26 cellular contexts compared by ENCODE assay signal in the genomic region with DNA sequence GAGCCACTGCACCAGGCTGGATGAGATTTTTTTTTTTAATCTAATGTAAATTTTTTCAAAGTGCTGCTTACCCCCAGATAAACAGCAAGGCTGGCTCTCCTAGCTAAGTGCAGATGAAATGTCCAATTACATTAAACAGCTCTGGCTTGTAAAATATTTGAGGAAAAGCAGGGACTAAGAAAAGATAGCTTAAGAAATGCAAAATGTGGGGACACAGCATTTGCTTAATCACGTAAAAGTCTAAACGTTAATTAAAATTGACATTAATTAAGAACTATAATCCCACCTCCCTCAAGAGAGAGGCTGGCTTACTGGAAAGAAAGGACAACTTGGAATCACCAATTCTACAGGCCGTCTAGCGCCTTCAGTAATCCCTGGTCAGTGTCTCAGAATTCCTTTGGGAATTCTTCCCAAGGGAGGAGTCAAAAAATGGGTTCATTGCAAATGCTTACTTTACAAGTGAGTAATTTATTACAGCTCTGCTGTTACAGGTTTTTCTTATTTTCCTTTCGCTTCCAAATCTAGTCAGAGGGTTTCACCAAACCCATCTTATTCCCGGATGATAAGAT. TPM values are rescaled to one million over a fixed set of nuclear protein-coding genes. Genes with fewer than 3 reads are reported as not detected.
A peak's percentile ranks its signal among the peaks of the same experiment; 100 is the strongest.
DNase-seq lines count a peak whose midpoint lies in the region; FAIRE-seq and TF ChIP-seq lines count a peak whose summit lies in the region.
"Had no signal": no experiment of that assay in that cellular context is flagged by ENCODE, and none has a peak within 500 bp of the region (broad histone marks: within the 10 kb centered on the region; RNA-seq: fewer than 3 reads in every experiment).

No MANE protein-coding gene starts in this region.

- DNase-seq in D721Med (ENCODE audit: insufficient read length, low spot score) (no peak), LoVo (ENCODE audit: low spot score) (peak; percentile 17), hepatocyte (ENCODE audit: low spot score) (no peak), sigmoid colon (no peak), substantia nigra (lab: John Stamatoyannopoulos, UW) (no peak), NCI-H1105 treated with DMSO at 0.1 percent for 48 hours (lab: John Stamatoyannopoulos, UW) (no peak), HTR-8/SVneo (ENCODE audit: insufficient read length, low spot score) (no peak)
- DNase-seq: C1 segment of cervical spinal cord; Caco-2; CD8-positive, alpha-beta T cell; DMS 273 treated with DMSO at 0.1 percent for 48 hours; DMS79; HCEC 1CT; NCI-H1092; NCI-H1436; NCI-H1930; NCI-H2107; NCI-H524 treated with DMSO at 0.1 percent for 48 hours; NCI-H774; Right ventricle myocardium superior; RPMI8226 had no signal

- no peaks in the 10 kb centered on the region for H3K36me3 ChIP-seq in hepatocyte (replicated peaks; ENCODE audit: insufficient read depth, low read depth)
- H3K36me3 ChIP-seq in sigmoid colon, result no peaks in the 10 kb centered on the region
- H3K36me3 ChIP-seq: SJSA1 had no signal

- no peaks in the 10 kb centered on the region for H4K20me1 ChIP-seq in hepatocyte (ENCODE audit: insufficient read depth, poor library complexity, severe bottlenecking)

- FAIRE-seq in D721Med (lab: Jason Lieb, UNC), result peak; percentile 63
- no peak for FAIRE-seq in HTR-8/SVneo (lab: Jason Lieb, UNC)
- FAIRE-seq: A549, GM12892, H1 had no signal

- no peak overlapping the region for H3K4me3 ChIP-seq in hepatocyte
- H3K4me3 ChIP-seq in sigmoid colon, result no peak overlapping the region
- H3K4me3 ChIP-seq: A549, SJSA1 had no signal

- H3K27ac ChIP-seq in hepatocyte, result no peak overlapping the region
- peak overlapping the region in 3 of 4 donors; percentile 13 to 39 (median 30) for H3K27ac ChIP-seq in sigmoid colon
- H3K27ac ChIP-seq in substantia nigra (ENCODE audit: low read depth, low read length, poor library complexity, severe bottlenecking), result no peak overlapping the region
- H3K27ac ChIP-seq: A549, HL-60, SJSA1 had no signal

- H3K4me1 ChIP-seq in hepatocyte (ENCODE audit: insufficient read depth), result no peaks in the 10 kb centered on the region
- peaks cover 0 to 9% (median 4%) of the 10 kb centered on the region in 4 donors for H3K4me1 ChIP-seq in sigmoid colon
- H3K4me1 ChIP-seq: A549, SJSA1 had no signal

- H3K27me3 ChIP-seq in hepatocyte (no peaks in the 10 kb centered on the region), sigmoid colon (no peaks in the 10 kb centered on the region)
- H3K27me3 ChIP-seq: SJSA1 had no signal

- peak overlapping the region; percentile 7 for H2AFZ ChIP-seq in hepatocyte

- H3K9me2 ChIP-seq in hepatocyte (replicated peaks; ENCODE audit: insufficient read depth), result no peaks in the 10 kb centered on the region

- H3K79me2 ChIP-seq in hepatocyte, result no peaks in the 10 kb centered on the region

- peak in 2 of 4 donors; percentile 1 to 36 for TF ChIP-seq EP300 in sigmoid colon (IDR thresholded peaks at IDR 0.05)

- H3K9me3 ChIP-seq in hepatocyte (ENCODE audit: low read depth), result no peaks in the 10 kb centered on the region
- H3K9me3 ChIP-seq in sigmoid colon, result no peaks in the 10 kb centered on the region
- H3K9me3 ChIP-seq: A549, Caco-2, SJSA1 had no signal

- intact Hi-C loops in sigmoid colon (cut with DNase I), result loop anchor here (2.0 kb wide), 1 partner anchor 19 kb away; no protein-coding TSS in a partner anchor

- H3K4me2 ChIP-seq in hepatocyte, result no peak overlapping the region
- H3K4me2 ChIP-seq: A549 had no signal

- no peak for TF ChIP-seq POLR2A in sigmoid colon (IDR thresholded peaks at IDR 0.05)

- no peak for TF ChIP-seq CTCF in D721Med (IDR thresholded peaks at IDR 0.05; ENCODE audit: insufficient read depth, missing control alignments)
- no peak for TF ChIP-seq CTCF in hepatocyte (IDR thresholded peaks at IDR 0.05; ENCODE audit: poor library complexity)
- TF ChIP-seq CTCF in sigmoid colon (IDR thresholded peaks at IDR 0.05), result no peak

- 62% methylated on average over 6 of the region's 6 CpGs for WGBS in hepatocyte (ENCODE audit: low lambda C conversion rate, missing lambda C conversion rate)
- WGBS in sigmoid colon, 2 donors, result 85 to 95% methylated on average over 6 of the region's 6 CpGs

RNA-seq across cellular contexts. Expression of a gene that starts 13.6 kb away (rescaled TPM):
- total RNA-seq in hepatocyte, result 105 and 129 TPM in 2 replicates
- 95.5 and 96.9 TPM in 2 replicates for polyA plus RNA-seq in hepatocyte
- total RNA-seq in sigmoid colon, result 10 to 100 TPM; 43.1 to 67.1 (median 54.0) TPM
- polyA plus RNA-seq in sigmoid colon, result 10 to 100 TPM; 30.0 to 64.3 (median 42.5) TPM

Comparison
In these comparisons a context has a peak if more than half of its experiments do, and no peak if none do; other contexts are left out.
1. H3K27ac ChIP-seq: peak in sigmoid colon (3 of 4); none in hepatocyte (single experiment) and substantia nigra (single experiment).